ENCODE assay signal across 23 cellular contexts in genomic region chr4:139807483-139807882, GRCh38.
"Had no signal": no experiment of that assay in that cellular context is flagged by ENCODE, and none has a peak within 500 bp of the region (broad histone marks: within the 10 kb centered on the region; RNA-seq: fewer than 3 reads in every experiment).

No MANE protein-coding gene starts in this region.

- H3K9ac ChIP-seq: KMS-11 had no signal

- DNase-seq: activated CD4-positive, alpha-beta T cell treated with anti-CD3 and anti-CD28 coated beads for 36 hours; activated CD4-positive, alpha-beta T cell treated with anti-CD3 and anti-CD28 coated beads, Interleukin-2, amount 10 ng/mL, durations not matched to agents 7 days and 5 days; activated CD4-positive, alpha-beta T cell treated with anti-CD3 and anti-CD28 coated beads, Interleukin-2, amount 50 U/mL, for 48 hours; activated CD8-positive, alpha-beta T cell treated with anti-CD3 and anti-CD28 coated beads, Interleukin-2, amount 10 ng/mL, durations not matched to agents 7 days and 5 days; activated naive CD4-positive, alpha-beta T cell treated with anti-CD3 and anti-CD28 coated beads, Interleukin-2, amount 10 ng/mL, durations not matched to agents 7 days and 5 days; activated naive CD8-positive, alpha-beta T cell treated with anti-CD3 and anti-CD28 coated beads, Interleukin-2, amount 50 U/mL, for 24 hours; activated T-cell treated with anti-CD3 and anti-CD28 coated beads, Interleukin-2, amount 50 U/mL, for 24 hours; anterior cingulate cortex; brain microvascular endothelial cell; NCI-H1105; NCI-H1417 treated with DMSO at 0.1 percent for 48 hours; NCI-H1694; NCI-H1930; NCI-H226; NCI-H446 treated with DMSO at 0.1 percent for 48 hours; NCI-H524; SHP77; T1000 had no signal

- H3K4me3 Mint-ChIP-seq: activated CD4-positive, alpha-beta T cell treated with anti-CD3 and anti-CD28 coated beads for 36 hours; activated CD4-positive, alpha-beta T cell treated with anti-CD3 and anti-CD28 coated beads, Interleukin-2, amount 10 ng/mL, durations not matched to agents 7 days and 5 days; activated CD8-positive, alpha-beta T cell treated with anti-CD3 and anti-CD28 coated beads, Interleukin-2, amount 10 ng/mL, durations not matched to agents 7 days and 5 days; activated naive CD4-positive, alpha-beta T cell treated with anti-CD3 and anti-CD28 coated beads, Interleukin-2, amount 10 ng/mL, durations not matched to agents 7 days and 5 days; activated naive CD8-positive, alpha-beta T cell; activated naive CD8-positive, alpha-beta T cell treated with anti-CD3 and anti-CD28 coated beads, Interleukin-2, amount 50 U/mL, for 24 hours; activated T-cell treated with anti-CD3 and anti-CD28 coated beads, Interleukin-2, amount 50 U/mL, for 24 hours had no signal

- H3K27ac Mint-ChIP-seq: activated CD4-positive, alpha-beta T cell treated with anti-CD3 and anti-CD28 coated beads for 36 hours; activated CD4-positive, alpha-beta T cell treated with anti-CD3 and anti-CD28 coated beads, Interleukin-2, amount 10 ng/mL, durations not matched to agents 7 days and 5 days; activated CD8-positive, alpha-beta T cell treated with anti-CD3 and anti-CD28 coated beads, Interleukin-2, amount 10 ng/mL, durations not matched to agents 7 days and 5 days; activated naive CD8-positive, alpha-beta T cell; activated naive CD8-positive, alpha-beta T cell treated with anti-CD3 and anti-CD28 coated beads, Interleukin-2, amount 50 U/mL, for 24 hours; activated T-cell treated with anti-CD3 and anti-CD28 coated beads, Interleukin-2, amount 50 U/mL, for 24 hours had no signal

- H3K27me3 ChIP-seq: brain microvascular endothelial cell, SJCRH30 had no signal

- H3K4me2 ChIP-seq: KMS-11 had no signal

- H3K4me1 Mint-ChIP-seq: activated naive CD8-positive, alpha-beta T cell treated with anti-CD3 and anti-CD28 coated beads, Interleukin-2, amount 50 U/mL, for 24 hours had no signal

- ATAC-seq: activated CD4-positive, alpha-beta T cell treated with anti-CD3 and anti-CD28 coated beads for 36 hours; activated CD8-positive, alpha-beta T cell treated with anti-CD3 and anti-CD28 coated beads, Interleukin-2, amount 10 ng/mL, durations not matched to agents 7 days and 5 days; activated naive CD8-positive, alpha-beta T cell treated with anti-CD3 and anti-CD28 coated beads, Interleukin-2, amount 50 U/mL, for 24 hours; Panc1 had no signal

- H3K27ac ChIP-seq: brain microvascular endothelial cell, KMS-11, SK-N-MC had no signal

- H3K9me3 Mint-ChIP-seq: activated naive CD4-positive, alpha-beta T cell treated with anti-CD3 and anti-CD28 coated beads, Interleukin-2, amount 10 ng/mL, durations not matched to agents 7 days and 5 days; activated T-cell treated with anti-CD3 and anti-CD28 coated beads, Interleukin-2, amount 50 U/mL, for 24 hours had no signal

- H3K36me3 ChIP-seq: brain microvascular endothelial cell, SJCRH30 had no signal

- H3K4me3 ChIP-seq: SJCRH30, SK-N-MC had no signal

- H3K27me3 Mint-ChIP-seq: activated CD4-positive, alpha-beta T cell treated with anti-CD3 and anti-CD28 coated beads, Interleukin-2, amount 10 ng/mL, durations not matched to agents 7 days and 5 days; activated naive CD8-positive, alpha-beta T cell had no signal
